In genomic region chrX:154013614-154014360, GRCh38 we compare ENCODE assay signal across 9 cellular contexts. TPM values are rescaled to one million over a fixed set of nuclear protein-coding genes. Genes with fewer than 3 reads are reported as not detected.
A peak's percentile ranks its signal among the peaks of the same experiment; 100 is the strongest.
DNase-seq lines count a peak whose midpoint lies in the region; ATAC-seq and TF ChIP-seq lines count a peak whose summit lies in the region.
"Had no signal": no experiment of that assay in that cellular context is flagged by ENCODE, and none has a peak within 500 bp of the region (broad histone marks: within the 10 kb centered on the region; RNA-seq: fewer than 3 reads in every experiment).

No MANE protein-coding gene starts in this region.

- no peaks in the 10 kb centered on the region for H3K27me3 Mint-ChIP-seq in activated T-cell treated with anti-CD3 and anti-CD28 coated beads, Interleukin-2, amount 50 U/mL, for 4 hours (ENCODE audit: low read depth)
- no peaks in the 10 kb centered on the region for H3K27me3 Mint-ChIP-seq in progenitor cell of endocrine pancreas
- H3K27me3 Mint-ChIP-seq: dendritic cell treated with granulocyte-macrophage colony-stimulating factor and Interleukin-4, amounts not matched to agents 40 ng/mL and 50 ng/mL, for 4 days had no signal

- H3K27ac ChIP-seq in 22Rv1: no peak overlapping the region

- H3K4me3 ChIP-seq in GM12864 (ENCODE audit: low read depth, low read length) (no peak overlapping the region), fibroblast of villous mesenchyme (ENCODE audit: low read depth, low read length) (no peak overlapping the region)

- H3K36me3 Mint-ChIP-seq in activated T-cell treated with anti-CD3 and anti-CD28 coated beads, Interleukin-2, amount 50 U/mL, for 4 hours (ENCODE audit: insufficient read depth): peaks cover 15% of the 10 kb centered on the region
- H3K36me3 Mint-ChIP-seq in progenitor cell of endocrine pancreas (ENCODE audit: insufficient read depth): peaks cover 5% of the 10 kb centered on the region

- no peak overlapping the region for H3K4me3 Mint-ChIP-seq in activated T-cell treated with anti-CD3 and anti-CD28 coated beads, Interleukin-2, amount 50 U/mL, for 4 hours
- H3K4me3 Mint-ChIP-seq in progenitor cell of endocrine pancreas (ENCODE audit: low read depth): peak overlapping the region; percentile 26
- H3K4me3 Mint-ChIP-seq: dendritic cell treated with granulocyte-macrophage colony-stimulating factor and Interleukin-4, amounts not matched to agents 40 ng/mL and 50 ng/mL, for 4 days had no signal

- no peaks in the 10 kb centered on the region for H3K9me3 Mint-ChIP-seq in activated T-cell treated with anti-CD3 and anti-CD28 coated beads, Interleukin-2, amount 50 U/mL, for 4 hours
- no peaks in the 10 kb centered on the region for H3K9me3 Mint-ChIP-seq in progenitor cell of endocrine pancreas (ENCODE audit: low read depth)
- H3K9me3 Mint-ChIP-seq: dendritic cell treated with granulocyte-macrophage colony-stimulating factor and Interleukin-4, amounts not matched to agents 40 ng/mL and 50 ng/mL, for 4 days had no signal

- H3K4me1 Mint-ChIP-seq in activated T-cell treated with anti-CD3 and anti-CD28 coated beads, Interleukin-2, amount 50 U/mL, for 4 hours (ENCODE audit: low read depth): peaks cover 7% of the 10 kb centered on the region
- H3K4me1 Mint-ChIP-seq in progenitor cell of endocrine pancreas (ENCODE audit: low read depth): peaks cover 4% of the 10 kb centered on the region

- peak; percentile 74 to 81 for ATAC-seq in activated T-cell treated with anti-CD3 and anti-CD28 coated beads, Interleukin-2, amount 50 U/mL, for 4 hours
- no peak for ATAC-seq in HG03460 (IDR thresholded peaks at IDR 0.05; ENCODE audit: unreplicated experiment)

- DNase-seq in GM12864 (ENCODE audit: low read depth): no peak
- peak; percentile 7 for DNase-seq in NCI-H2196 (lab: John Stamatoyannopoulos, UW; ENCODE audit: unreplicated experiment)
- peak; percentile 51 for DNase-seq in activated T-cell treated with anti-CD3 and anti-CD28 coated beads, Interleukin-2, amount 50 U/mL, for 4 hours
- peak; percentile 31 for DNase-seq in fibroblast of villous mesenchyme (ENCODE audit: low read depth)
- peak; percentile 32 for DNase-seq in progenitor cell of endocrine pancreas (ENCODE audit: low spot score, unreplicated experiment)
- no peak for DNase-seq in ureter (ENCODE audit: low spot score)

- H3K27ac Mint-ChIP-seq in progenitor cell of endocrine pancreas: peak overlapping the region; percentile 77

- TF ChIP-seq CTCF in 22Rv1 (IDR thresholded peaks at IDR 0.05): peak; percentile 85
- TF ChIP-seq CTCF in GM12864 (IDR thresholded peaks at IDR 0.05; ENCODE audit: low read depth, low read length, missing control alignments): peak; percentile 88
- TF ChIP-seq CTCF in fibroblast of villous mesenchyme (IDR thresholded peaks at IDR 0.05; ENCODE audit: insufficient read depth, low read depth, low read length): peak; percentile 78
- TF ChIP-seq CTCF in progenitor cell of endocrine pancreas (IDR thresholded peaks at IDR 0.05; ENCODE audit: unreplicated experiment): peak; percentile 78

RNA-seq across cellular contexts. Expression of gene IRAK1, which starts 5.9 kb away (rescaled TPM):
- 100 to 1,000 TPM; 258 to 273 (median 272) TPM for total RNA-seq in activated T-cell treated with anti-CD3 and anti-CD28 coated beads, Interleukin-2, amount 50 U/mL, for 4 hours
- total RNA-seq in fibroblast of villous mesenchyme: 62.6 and 102 TPM in 2 replicates
- total RNA-seq in progenitor cell of endocrine pancreas: 95.8 and 96.9 TPM in 2 replicates
- total RNA-seq in ureter: 103 TPM

RNA-seq across cellular contexts. Expression of gene TMEM187, which starts 41.2 kb away (rescaled TPM):
- 1 to 10 TPM; 2.0 to 2.7 (median 2.3) TPM for total RNA-seq in activated T-cell treated with anti-CD3 and anti-CD28 coated beads, Interleukin-2, amount 50 U/mL, for 4 hours
- total RNA-seq in fibroblast of villous mesenchyme (5.2 and 7.1 TPM in 2 replicates), progenitor cell of endocrine pancreas (10.2 and 11.7 TPM in 2 replicates), ureter (12.8 TPM)

RNA-seq across cellular contexts. Expression of gene HCFC1, which starts 42.2 kb away (rescaled TPM):
- 100 to 1,000 TPM; 140 to 162 (median 150) TPM for total RNA-seq in activated T-cell treated with anti-CD3 and anti-CD28 coated beads, Interleukin-2, amount 50 U/mL, for 4 hours
- total RNA-seq in fibroblast of villous mesenchyme: 28.1 and 28.3 TPM in 2 replicates
- total RNA-seq in progenitor cell of endocrine pancreas: 105 and 121 TPM in 2 replicates
- total RNA-seq in ureter: 73.9 TPM

Comparison
In these comparisons a context has a peak if more than half of its experiments do, and no peak if none do; other contexts are left out.
1. DNase-seq: peak in NCI-H2196 (single experiment), activated T-cell treated with anti-CD3 and anti-CD28 coated beads, Interleukin-2, amount 50 U/mL, for 4 hours (single experiment), fibroblast of villous mesenchyme (single experiment) and progenitor cell of endocrine pancreas (single experiment); none in GM12864 (single experiment) and ureter (single experiment).
2. Peak in every context shown above with its lines, with median percentiles within 50 percentile points of each other: CTCF ChIP-seq.